17 cellular contexts compared by ENCODE assay signal in the genomic region with DNA sequence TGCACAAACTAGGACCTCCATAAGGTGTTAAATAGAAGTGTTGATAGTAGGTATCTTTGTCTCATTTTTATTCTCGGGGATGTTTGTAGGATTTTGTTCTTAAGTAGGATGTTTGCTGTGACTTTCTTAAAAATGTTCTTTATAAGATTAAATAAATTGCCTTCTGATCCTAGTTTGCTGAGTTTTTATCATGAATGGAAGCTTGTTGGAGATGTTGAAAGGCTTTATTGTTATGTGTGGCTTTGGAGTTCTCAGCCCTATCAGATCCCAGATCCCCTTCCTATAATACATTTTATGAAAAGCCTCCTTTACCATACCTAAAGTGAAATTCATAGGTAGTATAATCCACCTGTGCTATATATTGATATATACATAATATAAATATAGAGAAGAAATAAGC. TPM values are rescaled to one million over a fixed set of nuclear protein-coding genes. Genes with fewer than 3 reads are reported as not detected.
DNase-seq lines count a peak whose midpoint lies in the region; ATAC-seq and TF ChIP-seq lines count a peak whose summit lies in the region.
"Had no signal": no experiment of that assay in that cellular context is flagged by ENCODE, and none has a peak within 500 bp of the region (broad histone marks: within the 10 kb centered on the region; RNA-seq: fewer than 3 reads in every experiment).

No MANE protein-coding gene starts in this region.

- H3K27ac ChIP-seq in OCI-LY7 (ENCODE audit: low read depth, low read length, poor library complexity, severe bottlenecking), result no peak overlapping the region
- H3K27ac ChIP-seq: 22Rv1, A549, C4-2B, GM23248 had no signal

- CTCF ChIA-PET in OCI-LY7 (lab: Charles Lee; ENCODE audit: unreplicated experiment), result no interaction called here

- peaks cover 11% of the 10 kb centered on the region for H3K4me1 Mint-ChIP-seq in central memory CD8-positive, alpha-beta T cell
- peaks cover 10% of the 10 kb centered on the region for H3K4me1 Mint-ChIP-seq in neural crest cell
- no peaks in the 10 kb centered on the region for H3K4me1 Mint-ChIP-seq in stimulated activated effector memory CD8-positive, alpha-beta T cell treated with anti-CD3 and anti-CD28 coated beads, Interleukin-12 subunit alpha, Interleukin-12 subunit beta, amount 100 ng/mL, for 72 hours

- H3K9me3 ChIP-seq in OCI-LY7 (ENCODE audit: low read length), result peaks cover 9% of the 10 kb centered on the region; the same call in 1 of the 2 replicates
- H3K9me3 ChIP-seq: A549, HAP-1 had no signal

- no peaks in the 10 kb centered on the region for H3K79me2 ChIP-seq in OCI-LY7 (ENCODE audit: insufficient read depth, low read depth, low read length)

- POLR2A ChIA-PET in OCI-LY7 (lab: Charles Lee), result interaction anchor here (1.1 to 1.7 kb wide), 4 partner anchors 12 to 123 kb away, joined by 3 to 4 read pairs (median 3); no protein-coding TSS in a partner anchor

- no peaks in the 10 kb centered on the region for H3K9me2 ChIP-seq in OCI-LY7 (ENCODE audit: insufficient read depth, low read length)

- DNase-seq in COLO829 (ENCODE audit: low spot score) (peak; percentile 16), globus pallidus (ENCODE audit: low spot score) (peak; percentile 66), neural crest cell (ENCODE audit: low read depth, low spot score) (no peak), NCI-H1694 (lab: John Stamatoyannopoulos, UW) (no peak), T-helper 1 cell (no peak), OCI-LY7 (ENCODE audit: low spot score) (no peak)
- DNase-seq in central memory CD8-positive, alpha-beta T cell (ENCODE audit: low spot score in 2 of 2), result no peak
- DNase-seq in stimulated activated effector memory CD8-positive, alpha-beta T cell treated with anti-CD3 and anti-CD28 coated beads, Interleukin-12 subunit alpha, Interleukin-12 subunit beta, amount 100 ng/mL, for 72 hours (ENCODE audit: low spot score in 2 of 2), result no peak
- DNase-seq: Calu3; CD4-positive, alpha-beta T cell; DND-41 had no signal

- peaks cover 17% of the 10 kb centered on the region for H3K36me3 Mint-ChIP-seq in central memory CD8-positive, alpha-beta T cell (ENCODE audit: insufficient read depth)
- H3K36me3 Mint-ChIP-seq in neural crest cell (ENCODE audit: low read depth), result peaks cover 26% of the 10 kb centered on the region
- H3K36me3 Mint-ChIP-seq in stimulated activated effector memory CD8-positive, alpha-beta T cell treated with anti-CD3 and anti-CD28 coated beads, Interleukin-12 subunit alpha, Interleukin-12 subunit beta, amount 100 ng/mL, for 72 hours, result peaks cover 7% of the 10 kb centered on the region

- no peak overlapping the region for H3K4me2 ChIP-seq in OCI-LY7 (ENCODE audit: low read length)
- H3K4me2 ChIP-seq: A549 had no signal

- intact Hi-C loops in OCI-LY7 (cut with micrococcal nuclease; ENCODE audit: unreplicated experiment), result no loop called here

- ATAC-seq in central memory CD8-positive, alpha-beta T cell (replicated peaks; ENCODE audit: extremely low read depth, poor library complexity, severe bottlenecking), result no peak
- no peak for ATAC-seq in stimulated activated effector memory CD8-positive, alpha-beta T cell treated with anti-CD3 and anti-CD28 coated beads, Interleukin-12 subunit alpha, Interleukin-12 subunit beta, amount 100 ng/mL, for 72 hours

- BruUV-seq in OCI-LY7 (replicated peaks; lab: Mats Ljungman, UMichigan), result no TSS peak

- no peaks in the 10 kb centered on the region for H3K27me3 Mint-ChIP-seq in central memory CD8-positive, alpha-beta T cell
- H3K27me3 Mint-ChIP-seq in neural crest cell (ENCODE audit: low read depth), result no peaks in the 10 kb centered on the region
- H3K27me3 Mint-ChIP-seq: CD4-positive, alpha-beta T cell had no signal

- no peaks in the 10 kb centered on the region for H3K9me3 Mint-ChIP-seq in central memory CD8-positive, alpha-beta T cell
- H3K9me3 Mint-ChIP-seq in neural crest cell, result no peaks in the 10 kb centered on the region
- peaks cover 3% of the 10 kb centered on the region for H3K9me3 Mint-ChIP-seq in stimulated activated effector memory CD8-positive, alpha-beta T cell treated with anti-CD3 and anti-CD28 coated beads, Interleukin-12 subunit alpha, Interleukin-12 subunit beta, amount 100 ng/mL, for 72 hours
- H3K9me3 Mint-ChIP-seq: CD4-positive, alpha-beta T cell had no signal

- H3K36me3 ChIP-seq in OCI-LY7 (ENCODE audit: insufficient read depth, low read length), result peaks cover 64% of the 10 kb centered on the region

- no peaks in the 10 kb centered on the region for H3K4me1 ChIP-seq in OCI-LY7 (ENCODE audit: insufficient read depth, low read length, poor library complexity, severe bottlenecking)
- H3K4me1 ChIP-seq: HAP-1 had no signal

- TF ChIP-seq CTCF in neural crest cell (conservative IDR thresholded peaks at IDR 0.05) (no peak), OCI-LY7 (conservative IDR thresholded peaks at IDR 0.05; ENCODE audit: low read length) (no peak)

- no peaks in the 10 kb centered on the region for H4K20me1 ChIP-seq in OCI-LY7 (ENCODE audit: insufficient read depth, low read length)

- H3K4me3 Mint-ChIP-seq in central memory CD8-positive, alpha-beta T cell, result no peak overlapping the region
- no peak overlapping the region for H3K4me3 Mint-ChIP-seq in neural crest cell
- no peak overlapping the region for H3K4me3 Mint-ChIP-seq in stimulated activated effector memory CD8-positive, alpha-beta T cell treated with anti-CD3 and anti-CD28 coated beads, Interleukin-12 subunit alpha, Interleukin-12 subunit beta, amount 100 ng/mL, for 72 hours
- H3K4me3 Mint-ChIP-seq: CD4-positive, alpha-beta T cell had no signal

- H3K4me3 ChIP-seq in OCI-LY7 (ENCODE audit: low read depth, low read length, poor library complexity, severe bottlenecking), result no peak overlapping the region
- H3K4me3 ChIP-seq: A549, GM12878, GM23248, HAP-1 had no signal

- peak overlapping the region; percentile 14 for H3K27ac Mint-ChIP-seq in central memory CD8-positive, alpha-beta T cell (ENCODE audit: low read depth)
- peak overlapping the region; percentile 30 for H3K27ac Mint-ChIP-seq in neural crest cell (ENCODE audit: unreplicated experiment)
- H3K27ac Mint-ChIP-seq in stimulated activated effector memory CD8-positive, alpha-beta T cell treated with anti-CD3 and anti-CD28 coated beads, Interleukin-12 subunit alpha, Interleukin-12 subunit beta, amount 100 ng/mL, for 72 hours, result no peak overlapping the region
- H3K27ac Mint-ChIP-seq: CD4-positive, alpha-beta T cell had no signal

- no peak overlapping the region for H2AFZ ChIP-seq in OCI-LY7 (ENCODE audit: low read length)
- H2AFZ ChIP-seq: GM23248 had no signal

RNA-seq across cellular contexts. Expression of a gene that starts 40.1 kb away (rescaled TPM):
- 55.0 and 58.7 TPM in 2 replicates for total RNA-seq in neural crest cell
- total RNA-seq in OCI-LY7 (2014; rRNA removed; shearing (Covaris generic)), result 28.6 and 64.1 TPM in 2 replicates
- total RNA-seq in OCI-LY7 (2022), result 44.5 and 49.0 TPM in 2 replicates

RNA-seq across cellular contexts. Expression of a gene that starts 40.7 kb away (rescaled TPM):
- total RNA-seq in neural crest cell, result 19.2 and 19.4 TPM in 2 replicates
- 11.5 and 12.3 TPM in 2 replicates for total RNA-seq in OCI-LY7 (2014; rRNA removed; shearing (Covaris generic))
- 18.1 and 18.4 TPM in 2 replicates for total RNA-seq in OCI-LY7 (2022)

Comparison
In these comparisons a context has a peak if more than half of its experiments do, and no peak if none do; other contexts are left out.
1. DNase-seq: peak in COLO829 (single experiment) and globus pallidus (single experiment); none in central memory CD8-positive, alpha-beta T cell (0 of 2), neural crest cell (single experiment), NCI-H1694 (single experiment), T-helper 1 cell (0 of 5), OCI-LY7 (single experiment) and stimulated activated effector memory CD8-positive, alpha-beta T cell treated with anti-CD3 and anti-CD28 coated beads, Interleukin-12 subunit alpha, Interleukin-12 subunit beta, amount 100 ng/mL, for 72 hours (0 of 2).